7 cellular contexts compared by ENCODE assay signal in the genomic region with DNA sequence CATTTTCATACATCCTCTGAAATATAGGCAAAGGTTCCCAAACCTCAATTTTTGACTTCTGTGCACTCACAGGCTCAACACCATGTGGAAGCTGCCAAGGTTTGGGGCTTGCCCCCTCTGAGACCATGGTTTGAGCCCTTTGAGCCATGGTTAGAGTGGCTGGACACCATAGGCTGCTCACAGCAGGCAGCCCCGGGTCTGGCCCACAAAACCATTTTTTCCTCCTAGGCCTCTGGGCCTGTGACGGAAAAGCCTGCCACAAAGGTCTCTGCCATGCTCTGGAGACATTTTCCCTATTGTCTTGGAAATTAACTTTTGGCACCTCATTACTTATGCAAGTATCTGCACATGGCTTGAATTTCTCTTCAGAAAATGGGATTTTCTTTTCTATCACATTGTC.
"Had no signal": no experiment of that assay in that cellular context is flagged by ENCODE, and none has a peak within 500 bp of the region (broad histone marks: within the 10 kb centered on the region; RNA-seq: fewer than 3 reads in every experiment).

No MANE protein-coding gene starts in this region.

- ATAC-seq: GM12878 had no signal

- FAIRE-seq: G401.6, GM12878, GM12891, GM12892, GM18507, GM19239 had no signal

- DNase-seq: GDM1 had no signal

- H3K4me3 ChIP-seq: GM12878 had no signal
